ENCODE assay signal across 18 cellular contexts in the genomic region with DNA sequence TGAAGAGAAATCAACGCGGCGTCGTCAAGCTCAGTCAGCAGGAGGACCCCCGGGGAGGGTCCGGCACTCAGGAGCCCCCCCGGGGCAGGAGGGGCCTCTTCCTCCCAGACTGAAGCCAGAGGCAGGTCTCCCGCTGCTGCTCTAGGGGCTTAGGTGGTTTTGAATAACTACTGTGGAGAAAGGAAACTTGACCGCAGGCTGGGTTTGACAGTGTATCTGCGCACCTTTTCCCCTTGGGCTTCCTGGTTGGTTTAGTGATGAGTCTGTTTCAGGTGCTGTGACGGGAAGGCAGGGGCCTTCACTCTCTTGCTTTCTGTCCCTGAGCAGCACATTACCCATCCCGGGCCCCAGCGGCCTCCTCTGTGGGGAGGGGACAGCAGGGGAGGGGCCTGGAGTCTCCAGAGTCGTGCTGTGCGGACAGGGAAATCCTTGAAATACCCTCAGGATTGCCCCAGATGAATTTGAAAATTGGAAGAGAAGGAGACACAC.
DNase-seq lines count a peak whose midpoint lies in the region; ATAC-seq, FAIRE-seq and TF ChIP-seq lines count a peak whose summit lies in the region.
"Had no signal": no experiment of that assay in that cellular context is flagged by ENCODE, and none has a peak within 500 bp of the region (broad histone marks: within the 10 kb centered on the region; RNA-seq: fewer than 3 reads in every experiment).

No MANE protein-coding gene starts in this region.

- no peak for TF ChIP-seq CTCF in nephron progenitor cell (IDR thresholded peaks at IDR 0.05)
- TF ChIP-seq CTCF in transverse colon (IDR thresholded peaks at IDR 0.05): no peak
- TF ChIP-seq CTCF in coronary artery (IDR thresholded peaks at IDR 0.05): no peak

- DNase-seq in GM19239 (ENCODE audit: insufficient read length, low spot score) (no peak), NCI-H526 treated with DMSO at 0.1 percent for 48 hours (lab: John Stamatoyannopoulos, UW) (peak; percentile 58), nephron progenitor cell (no peak), transverse colon (no peak), coronary artery (ENCODE audit: low spot score) (no peak)
- no peak for DNase-seq in activated T-helper 1 cell treated with anti-CD3 and anti-CD28 coated beads, Interleukin-12 subunit alpha, Interleukin-12 subunit beta, Interleukin-2, Interleukin-4 antibody, amounts not matched to agents 30 ng/mL and 10 ng/mL and 1 ng/mL, durations not matched to agents 14 hours and 24 hours and 36 hours (ENCODE audit: low spot score)
- DNase-seq in stimulated activated effector memory CD8-positive, alpha-beta T cell treated with anti-CD3 and anti-CD28 coated beads, Interleukin-12 subunit alpha, Interleukin-12 subunit beta, amount 100 ng/mL, for 72 hours (ENCODE audit: low spot score in 2 of 2): no peak
- DNase-seq: CD4-positive, alpha-beta memory T cell; GDM1; Kasumi-1; NCI-H1417; NCI-H1930; NK-92 treated with Interleukin-12 subunit alpha and Interleukin-12 subunit beta, amount 100 ng/mL, for 24 hours; RPMI8226; SIG-M5 had no signal

- H3K4me3 ChIP-seq in transverse colon (no peak overlapping the region), coronary artery (no peak overlapping the region)

- H3K27ac Mint-ChIP-seq in nephron progenitor cell: no peak overlapping the region
- no peak overlapping the region for H3K27ac Mint-ChIP-seq in activated T-helper 1 cell treated with anti-CD3 and anti-CD28 coated beads, Interleukin-12 subunit alpha, Interleukin-12 subunit beta, Interleukin-2, Interleukin-4 antibody, amounts not matched to agents 30 ng/mL and 10 ng/mL and 1 ng/mL, durations not matched to agents 14 hours and 24 hours and 36 hours
- no peak overlapping the region for H3K27ac Mint-ChIP-seq in stimulated activated effector memory CD8-positive, alpha-beta T cell treated with anti-CD3 and anti-CD28 coated beads, Interleukin-12 subunit alpha, Interleukin-12 subunit beta, amount 100 ng/mL, for 72 hours
- H3K27ac Mint-ChIP-seq: CD4-positive, alpha-beta memory T cell; IgD-negative memory B cell had no signal

- H3K4me1 ChIP-seq in transverse colon: no peaks in the 10 kb centered on the region

- H3K27me3 ChIP-seq in transverse colon: no peaks in the 10 kb centered on the region

- H3K9me3 ChIP-seq in transverse colon: no peaks in the 10 kb centered on the region

- H3K27ac ChIP-seq in transverse colon: no peak overlapping the region
- H3K27ac ChIP-seq in coronary artery: no peak overlapping the region

- ATAC-seq in stimulated activated effector memory CD8-positive, alpha-beta T cell treated with anti-CD3 and anti-CD28 coated beads, Interleukin-12 subunit alpha, Interleukin-12 subunit beta, amount 100 ng/mL, for 72 hours: no peak

- no peak for TF ChIP-seq EP300 in transverse colon (IDR thresholded peaks at IDR 0.05; ENCODE audit: low read depth)

- no peak for TF ChIP-seq POLR2A in transverse colon (IDR thresholded peaks at IDR 0.05)

- H3K36me3 ChIP-seq in transverse colon: no peaks in the 10 kb centered on the region

- peaks cover 8% of the 10 kb centered on the region for H3K36me3 Mint-ChIP-seq in nephron progenitor cell (ENCODE audit: low read depth)
- H3K36me3 Mint-ChIP-seq in activated T-helper 1 cell treated with anti-CD3 and anti-CD28 coated beads, Interleukin-12 subunit alpha, Interleukin-12 subunit beta, Interleukin-2, Interleukin-4 antibody, amounts not matched to agents 30 ng/mL and 10 ng/mL and 1 ng/mL, durations not matched to agents 14 hours and 24 hours and 36 hours (ENCODE audit: low read depth): no peaks in the 10 kb centered on the region
- no peaks in the 10 kb centered on the region for H3K36me3 Mint-ChIP-seq in stimulated activated effector memory CD8-positive, alpha-beta T cell treated with anti-CD3 and anti-CD28 coated beads, Interleukin-12 subunit alpha, Interleukin-12 subunit beta, amount 100 ng/mL, for 72 hours
- H3K36me3 Mint-ChIP-seq: CD4-positive, alpha-beta memory T cell had no signal

- H3K27me3 Mint-ChIP-seq in nephron progenitor cell (ENCODE audit: low read depth, poor library complexity): peaks cover 15% of the 10 kb centered on the region
- peaks cover 3% of the 10 kb centered on the region for H3K27me3 Mint-ChIP-seq in activated T-helper 1 cell treated with anti-CD3 and anti-CD28 coated beads, Interleukin-12 subunit alpha, Interleukin-12 subunit beta, Interleukin-2, Interleukin-4 antibody, amounts not matched to agents 30 ng/mL and 10 ng/mL and 1 ng/mL, durations not matched to agents 14 hours and 24 hours and 36 hours (ENCODE audit: insufficient read depth)

- in situ Hi-C loops in transverse colon (cut with MboI; ENCODE audit: low pct_ligation_motif_present in 1 of 4, low pct_unique_long_range_greater_than_20kb in 1 of 4, low sequenced_read_pairs in 3 of 4): no loop called here

- peak; percentile 11 for FAIRE-seq in GM19239 (lab: Jason Lieb, UNC)
- FAIRE-seq: GM12891, H54 had no signal

- intact Hi-C loops in transverse colon (cut with DNase I; ENCODE audit: low total_unique reads): no loop called here
- intact Hi-C loops in activated T-helper 1 cell treated with anti-CD3 and anti-CD28 coated beads, Interleukin-12 subunit alpha, Interleukin-12 subunit beta, Interleukin-2, Interleukin-4 antibody, amounts not matched to agents 30 ng/mL and 10 ng/mL and 1 ng/mL, durations not matched to agents 14 hours and 24 hours and 36 hours (cut with micrococcal nuclease): no loop called here

- H3K9me3 Mint-ChIP-seq in nephron progenitor cell: peaks cover 35% of the 10 kb centered on the region
- no peaks in the 10 kb centered on the region for H3K9me3 Mint-ChIP-seq in activated T-helper 1 cell treated with anti-CD3 and anti-CD28 coated beads, Interleukin-12 subunit alpha, Interleukin-12 subunit beta, Interleukin-2, Interleukin-4 antibody, amounts not matched to agents 30 ng/mL and 10 ng/mL and 1 ng/mL, durations not matched to agents 14 hours and 24 hours and 36 hours
- H3K9me3 Mint-ChIP-seq in stimulated activated effector memory CD8-positive, alpha-beta T cell treated with anti-CD3 and anti-CD28 coated beads, Interleukin-12 subunit alpha, Interleukin-12 subunit beta, amount 100 ng/mL, for 72 hours: no peaks in the 10 kb centered on the region
- H3K9me3 Mint-ChIP-seq: CD4-positive, alpha-beta memory T cell had no signal

- H3K4me1 Mint-ChIP-seq in nephron progenitor cell: peaks cover 61% of the 10 kb centered on the region
- H3K4me1 Mint-ChIP-seq in activated T-helper 1 cell treated with anti-CD3 and anti-CD28 coated beads, Interleukin-12 subunit alpha, Interleukin-12 subunit beta, Interleukin-2, Interleukin-4 antibody, amounts not matched to agents 30 ng/mL and 10 ng/mL and 1 ng/mL, durations not matched to agents 14 hours and 24 hours and 36 hours (ENCODE audit: low read depth): no peaks in the 10 kb centered on the region
- H3K4me1 Mint-ChIP-seq in stimulated activated effector memory CD8-positive, alpha-beta T cell treated with anti-CD3 and anti-CD28 coated beads, Interleukin-12 subunit alpha, Interleukin-12 subunit beta, amount 100 ng/mL, for 72 hours: no peaks in the 10 kb centered on the region
- H3K4me1 Mint-ChIP-seq: CD4-positive, alpha-beta memory T cell had no signal

- WGBS in transverse colon (ENCODE audit: low coverage in 1 of 2), 2 donors: 56% methylated on average over 15 of the region's 15 CpGs; no CpG with 5 or more reads in 1 of the 2 donors

- H3K4me3 Mint-ChIP-seq in nephron progenitor cell: peak overlapping the region; percentile 3
- H3K4me3 Mint-ChIP-seq in activated T-helper 1 cell treated with anti-CD3 and anti-CD28 coated beads, Interleukin-12 subunit alpha, Interleukin-12 subunit beta, Interleukin-2, Interleukin-4 antibody, amounts not matched to agents 30 ng/mL and 10 ng/mL and 1 ng/mL, durations not matched to agents 14 hours and 24 hours and 36 hours: no peak overlapping the region
- no peak overlapping the region for H3K4me3 Mint-ChIP-seq in stimulated activated effector memory CD8-positive, alpha-beta T cell treated with anti-CD3 and anti-CD28 coated beads, Interleukin-12 subunit alpha, Interleukin-12 subunit beta, amount 100 ng/mL, for 72 hours
- H3K4me3 Mint-ChIP-seq: CD4-positive, alpha-beta memory T cell had no signal
